ENCODE assay signal across 23 cellular contexts in the genomic region with DNA sequence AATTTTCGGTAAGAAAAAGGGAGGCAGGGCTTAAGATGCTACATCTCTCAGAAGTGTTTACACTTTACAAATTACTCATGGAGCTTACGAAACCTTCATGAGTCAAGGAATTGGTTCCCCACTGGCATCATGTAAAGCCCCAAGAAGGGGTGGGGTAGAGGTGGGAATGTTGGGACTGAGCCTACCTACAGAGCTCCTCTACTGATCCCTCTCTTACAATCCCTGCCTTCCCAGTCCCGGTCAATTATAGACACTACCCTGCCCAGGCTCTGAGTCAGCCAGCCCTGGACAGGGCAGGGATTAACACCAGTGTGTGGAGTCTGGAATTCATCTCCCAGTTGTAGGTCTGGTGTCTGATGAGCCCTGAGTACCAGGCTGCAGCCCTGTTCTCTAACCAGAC.
DNase-seq lines count a peak whose midpoint lies in the region; ATAC-seq and TF ChIP-seq lines count a peak whose summit lies in the region.
"Had no signal": no experiment of that assay in that cellular context is flagged by ENCODE, and none has a peak within 500 bp of the region (broad histone marks: within the 10 kb centered on the region; RNA-seq: fewer than 3 reads in every experiment).

No MANE protein-coding gene starts in this region.

- H3K4me1 ChIP-seq in PC-3 (ENCODE audit: insufficient read depth, low read length) (no peaks in the 10 kb centered on the region), mucosa of descending colon (ENCODE audit: low read depth) (no peaks in the 10 kb centered on the region)

- no peaks in the 10 kb centered on the region for H3K36me3 ChIP-seq in PC-3 (ENCODE audit: low read depth, low read length)
- H3K36me3 ChIP-seq in mucosa of descending colon (ENCODE audit: low read depth) = no peaks in the 10 kb centered on the region
- H3K36me3 ChIP-seq: transverse colon had no signal

- intact Hi-C loops in PC-3 (cut with micrococcal nuclease) = loop anchor here (10.0 kb wide), 4 partner anchors 235 to 565 kb away; no protein-coding TSS in a partner anchor
- intact Hi-C loops in mucosa of descending colon (cut with DNase I, micrococcal nuclease) = loop anchor here (10.0 kb wide), 1 partner anchor 565 kb away; no protein-coding TSS in a partner anchor

- POLR2A ChIA-PET in PC-3 (lab: Charles Lee; ENCODE audit: unreplicated experiment) = no interaction called here

- H3K27me3 ChIP-seq in PC-3 (ENCODE audit: low read length) = peaks cover 30% of the 10 kb centered on the region

- H3K4me3 ChIP-seq in PC-3 (ENCODE audit: low read length) (no peak overlapping the region), mucosa of descending colon (no peak overlapping the region)
- H3K4me3 ChIP-seq: dorsolateral prefrontal cortex, transverse colon had no signal

- H4K20me1 ChIP-seq in PC-3 (ENCODE audit: low read length) = no peaks in the 10 kb centered on the region

- H3K27ac ChIP-seq in PC-3 (ENCODE audit: low read length) = no peak overlapping the region
- H3K27ac ChIP-seq: dorsolateral prefrontal cortex, KMS-11, transverse colon had no signal

- H3F3A ChIP-seq in PC-3 (ENCODE audit: low read length, unreplicated experiment) = no peaks in the 10 kb centered on the region

- BruUV-seq in PC-3 (replicated peaks; lab: Mats Ljungman, UMichigan) = no TSS peak

- H3K79me2 ChIP-seq in PC-3 (ENCODE audit: low read length) = no peaks in the 10 kb centered on the region

- H2AFZ ChIP-seq in PC-3 (ENCODE audit: low read length) = no peak overlapping the region

- H3K4me2 ChIP-seq in PC-3 (ENCODE audit: low read length) = no peak overlapping the region
- H3K4me2 ChIP-seq: KMS-11 had no signal

- H3K9ac ChIP-seq in PC-3 (ENCODE audit: low read length) = no peak overlapping the region
- H3K9ac ChIP-seq: KMS-11 had no signal

- peak; percentile 71 for DNase-seq in ELR (ENCODE audit: low read depth)
- DNase-seq in PC-3 = peak; percentile 60
- DNase-seq in mucosa of descending colon = no peak
- no peak for DNase-seq in hypothalamus (lab: John Stamatoyannopoulos, UW)
- no peak for DNase-seq in NCI-H2081 treated with DMSO at 0.1 percent for 48 hours (lab: John Stamatoyannopoulos, UW)
- DNase-seq: activated CD4-positive, alpha-beta T cell treated with anti-CD3 and anti-CD28 coated beads, Interleukin-2, amount 50 U/mL, for 1 hour; activated CD8-positive, alpha-beta memory T cell treated with anti-CD3 and anti-CD28 coated beads, Interleukin-2, amount 10 ng/mL, durations not matched to agents 7 days and 5 days; activated naive CD4-positive, alpha-beta T cell treated with anti-CD3 and anti-CD28 coated beads for 36 hours; activated T-cell treated with anti-CD3 and anti-CD28 coated beads, Interleukin-2, amount 50 U/mL, for 72 hours; aorta; CD4-positive, CD25-positive, alpha-beta regulatory T cell; dorsolateral prefrontal cortex; GOT3; NCI-H1694; NCI-H2171 treated with DMSO at 0.1 percent for 48 hours; NCI-H526 treated with DMSO at 0.1 percent for 48 hours; posterior cingulate gyrus; transverse colon had no signal

- no peak for TF ChIP-seq CTCF in PC-3 (conservative IDR thresholded peaks at IDR 0.05; ENCODE audit: low read depth, low read length)
- TF ChIP-seq CTCF in mucosa of descending colon (IDR thresholded peaks at IDR 0.05) = no peak

- CTCF ChIA-PET in PC-3 (lab: Charles Lee) = interaction anchor here (0.6 kb wide), 1 partner anchor 11 kb away, joined by 7 read pairs; no protein-coding TSS in a partner anchor

- ATAC-seq in PC-3 (peak; percentile 27), esophagus mucosa (peak; percentile 49), mucosa of descending colon (peak; percentile 12), HG03432 (IDR thresholded peaks at IDR 0.05; ENCODE audit: unreplicated experiment) (no peak), GM21528 (IDR thresholded peaks at IDR 0.05; ENCODE audit: low FRiP score, unreplicated experiment) (no peak)
- ATAC-seq: activated CD8-positive, alpha-beta memory T cell treated with anti-CD3 and anti-CD28 coated beads, Interleukin-2, amount 10 ng/mL, durations not matched to agents 7 days and 5 days; activated T-cell treated with anti-CD3 and anti-CD28 coated beads, Interleukin-2, amount 50 U/mL, for 72 hours; SK-N-SH treated with all-trans-retinoic acid at 6 μM for 48 hours had no signal

- no peaks in the 10 kb centered on the region for H3K9me3 ChIP-seq in PC-3 (ENCODE audit: low read length)
- H3K9me3 ChIP-seq in mucosa of descending colon = no peaks in the 10 kb centered on the region
- H3K9me3 ChIP-seq: transverse colon had no signal

- no peaks in the 10 kb centered on the region for H3K9me2 ChIP-seq in PC-3 (replicated peaks; ENCODE audit: low read length)

Comparison
In these comparisons a context has a peak if more than half of its experiments do, and no peak if none do; other contexts are left out.
1. DNase-seq: peak in ELR (single experiment) and PC-3 (single experiment); none in mucosa of descending colon (0 of 3), hypothalamus (0 of 51) and NCI-H2081 treated with DMSO at 0.1 percent for 48 hours (single experiment).
2. ATAC-seq: peak in PC-3 (single experiment), esophagus mucosa (single experiment) and mucosa of descending colon (single experiment); none in HG03432 (single experiment) and GM21528 (single experiment).